1 cellular context compared by ENCODE assay signal in genomic region chr12:9740109-9740750, GRCh38.
TF ChIP-seq lines count a peak whose summit lies in the region.

No MANE protein-coding gene starts in this region.

TF ChIP-seq in K562, 482 proteins besides CTCF, POLR2A, EP300 and RAD21 (continued from another document):
- TF ChIP-seq JUNB (CRISPR knock-in tag; conservative IDR thresholded peaks at IDR 0.05) (no peak), NRF1 (conservative IDR thresholded peaks at IDR 0.05 in 1 of 2, IDR thresholded peaks at IDR 0.05 in 1 of 2) (peak; percentile 29 to 64; a peak in 3 of 4 replicates), ZNF121 (CRISPR knock-in tag; conservative IDR thresholded peaks at IDR 0.05) (no peak), MAFF (IDR thresholded peaks at IDR 0.05; ENCODE audit: low read length) (no peak), ZBTB40 (IDR thresholded peaks at IDR 0.05) (peak; percentile 13; the same call in 1 of the 2 replicates), ZBTB40 (CRISPR knock-in tag; IDR thresholded peaks at IDR 0.05) (no peak), STAT5A (IDR thresholded peaks at IDR 0.05; ENCODE audit: borderline replicate concordance, low read length) (no peak), XRCC5 (IDR thresholded peaks at IDR 0.05; ENCODE audit: low read depth, low read length) (no peak), ZNF134 (CRISPR knock-in tag; conservative IDR thresholded peaks at IDR 0.05) (no peak)
- TF ChIP-seq, protein P1, sequence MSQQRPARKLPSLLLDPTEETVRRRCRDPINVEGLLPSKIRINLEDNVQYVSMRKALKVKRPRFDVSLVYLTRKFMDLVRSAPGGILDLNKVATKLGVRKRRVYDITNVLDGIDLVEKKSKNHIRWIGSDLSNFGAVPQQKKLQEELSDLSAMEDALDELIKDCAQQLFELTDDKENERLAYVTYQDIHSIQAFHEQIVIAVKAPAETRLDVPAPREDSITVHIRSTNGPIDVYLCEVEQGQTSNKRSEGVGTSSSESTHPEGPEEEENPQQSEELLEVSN (IDR thresholded peaks at IDR 0.05; ENCODE audit: borderline replicate concordance in 1 of 2, extremely low read depth in 1 of 2, insufficient read depth in 1 of 2, insufficient read length in 1 of 2, low read depth in 1 of 2, low read length in 1 of 2, poor library complexity in 1 of 2, severe bottlenecking in 1 of 2) = peak in 1 of 2 experiments; percentile 12
